Comparison of ENCODE assay signal across 9 cellular contexts in the genomic region with DNA sequence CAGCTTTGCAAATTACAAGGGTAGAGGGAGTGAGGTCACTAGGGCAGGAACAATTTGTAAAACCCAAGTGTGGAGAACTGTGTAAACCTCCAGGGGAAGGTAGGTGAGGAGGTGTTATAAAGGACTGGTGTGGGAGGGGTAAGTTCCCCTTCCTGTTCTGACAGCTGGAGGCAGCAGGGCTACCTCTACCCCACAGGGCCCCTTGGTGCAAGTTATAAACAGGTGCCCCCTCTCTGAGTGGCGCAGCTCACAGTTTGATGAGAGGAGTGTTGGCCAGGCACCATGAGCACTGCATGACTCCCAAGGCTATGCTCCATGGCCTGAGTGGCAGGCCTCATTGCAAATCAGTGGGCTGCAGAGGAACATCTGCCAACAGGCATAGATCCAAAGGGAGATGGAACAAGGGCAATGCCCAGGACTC. TPM values are rescaled to one million over a fixed set of nuclear protein-coding genes. Genes with fewer than 3 reads are reported as not detected.
DNase-seq lines count a peak whose midpoint lies in the region; ATAC-seq lines count a peak whose summit lies in the region.
"Had no signal": no experiment of that assay in that cellular context is flagged by ENCODE, and none has a peak within 500 bp of the region (broad histone marks: within the 10 kb centered on the region; RNA-seq: fewer than 3 reads in every experiment).

No MANE protein-coding gene starts in this region.

- POLR2A ChIA-PET in naive thymus-derived CD4-positive, alpha-beta T cell (lab: Charles Lee) = interaction anchor here (1.2 kb wide), 1 partner anchor 43 kb away, joined by 3 read pairs; no protein-coding TSS in a partner anchor

- H3K27me3 ChIP-seq in naive thymus-derived CD4-positive, alpha-beta T cell (ENCODE audit: control insufficient read depth in 2 of 2, insufficient read depth in 2 of 2, low read length in 2 of 2) = no peaks in the 10 kb centered on the region

- H3K4me3 Mint-ChIP-seq in naive thymus-derived CD4-positive, alpha-beta T cell = no peak overlapping the region

- no peak overlapping the region for H3K27ac ChIP-seq in naive thymus-derived CD4-positive, alpha-beta T cell (ENCODE audit: low read depth, low read length)
- H3K27ac ChIP-seq: VCaP had no signal

- peaks cover 0 to 1% (median 0%) of the 10 kb centered on the region in 11 donors for H3K9me3 Mint-ChIP-seq in naive thymus-derived CD4-positive, alpha-beta T cell

- H3K4me1 Mint-ChIP-seq in naive thymus-derived CD4-positive, alpha-beta T cell = peaks cover 0 to 15% (median 14%) of the 10 kb centered on the region in 7 donors

- H3K9me3 ChIP-seq in naive thymus-derived CD4-positive, alpha-beta T cell (ENCODE audit: control insufficient read depth in 2 of 3, low read length in 3 of 3) = no peaks in the 10 kb centered on the region

- H3K27ac Mint-ChIP-seq in naive thymus-derived CD4-positive, alpha-beta T cell = peak overlapping the region in 6 of 9 donors; percentile 1 to 87 (median 40)

- no peaks in the 10 kb centered on the region for H3K27me3 Mint-ChIP-seq in naive thymus-derived CD4-positive, alpha-beta T cell

- H3K4me3 ChIP-seq in naive thymus-derived CD4-positive, alpha-beta T cell (ENCODE audit: low read length) = no peak overlapping the region

- intact Hi-C loops in naive thymus-derived CD4-positive, alpha-beta T cell (cut with micrococcal nuclease) = no loop called here

- no peaks in the 10 kb centered on the region for H3K36me3 Mint-ChIP-seq in naive thymus-derived CD4-positive, alpha-beta T cell

- ATAC-seq in GM18517 (IDR thresholded peaks at IDR 0.05; ENCODE audit: unreplicated experiment) (peak; percentile 71), GM21447 (IDR thresholded peaks at IDR 0.05; ENCODE audit: unreplicated experiment) (peak; percentile 78), HG03565 (IDR thresholded peaks at IDR 0.05; ENCODE audit: unreplicated experiment) (peak; percentile 57)
- ATAC-seq in naive thymus-derived CD4-positive, alpha-beta T cell = peak; percentile 78

- H3K4me1 ChIP-seq in naive thymus-derived CD4-positive, alpha-beta T cell (ENCODE audit: control insufficient read depth in 2 of 2, insufficient read depth in 2 of 2, low read length in 2 of 2) = peaks cover 8 to 10% of the 10 kb centered on the region in 2 donors

- no peaks in the 10 kb centered on the region for H3K36me3 ChIP-seq in naive thymus-derived CD4-positive, alpha-beta T cell (ENCODE audit: control insufficient read depth in 2 of 3, insufficient read depth in 3 of 3, low read length in 3 of 3)

- CTCF ChIA-PET in naive thymus-derived CD4-positive, alpha-beta T cell (lab: Charles Lee) = no interaction called here

- DNase-seq in naive thymus-derived CD4-positive, alpha-beta T cell = peak in 4 of 9 donors; percentile 8 to 18 (median 14)
- DNase-seq in amygdala (lab: John Stamatoyannopoulos, UW) = no peak
- DNase-seq in NCI-H2171 treated with DMSO at 0.1 percent for 48 hours (lab: John Stamatoyannopoulos, UW) = no peak
- DNase-seq in pons (ENCODE audit: low spot score) = no peak
- DNase-seq: NCI-H1092 treated with DMSO at 0.1 percent for 48 hours had no signal

RNA-seq across cellular contexts. Expression of a gene that starts 41.0 kb away (rescaled TPM):
- total RNA-seq in naive thymus-derived CD4-positive, alpha-beta T cell = 1 to 10 TPM in 4 of 5 experiments, under 1 TPM in 1; 0.70 to 8.7 (median 4.4) TPM
- under 1 TPM; 0.14 to 0.43 TPM for polyA plus RNA-seq in naive thymus-derived CD4-positive, alpha-beta T cell

RNA-seq across cellular contexts. Expression of a gene that starts 44.5 kb away (rescaled TPM):
- total RNA-seq in naive thymus-derived CD4-positive, alpha-beta T cell = 100 to 1,000 TPM; 176 to 683 (median 282) TPM
- polyA plus RNA-seq in naive thymus-derived CD4-positive, alpha-beta T cell = 100 to 1,000 TPM; 519 to 668 TPM
